In the genomic region with DNA sequence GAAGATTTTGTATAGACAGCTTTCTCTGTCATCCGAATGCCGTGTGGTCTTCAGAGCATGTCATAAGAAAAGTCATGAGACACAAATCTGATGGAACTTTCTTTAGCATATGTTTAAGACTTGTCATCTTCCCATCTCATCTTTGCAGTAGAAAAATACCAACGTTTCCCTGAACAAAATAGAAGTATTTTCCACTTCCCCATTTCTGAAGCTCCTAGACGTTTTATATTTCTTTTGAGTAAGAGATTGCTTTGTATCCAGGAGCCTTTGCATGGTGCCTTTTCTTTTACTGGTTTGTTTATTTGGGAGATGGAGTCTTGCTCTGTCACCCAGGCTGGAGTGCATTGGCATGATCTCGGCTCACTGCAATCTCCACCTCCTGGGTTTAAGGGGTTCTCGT, we compare ENCODE assay signal across 29 cellular contexts.
DNase-seq lines count a peak whose midpoint lies in the region; ATAC-seq, FAIRE-seq and TF ChIP-seq lines count a peak whose summit lies in the region.
"Had no signal": no experiment of that assay in that cellular context is flagged by ENCODE, and none has a peak within 500 bp of the region (broad histone marks: within the 10 kb centered on the region; RNA-seq: fewer than 3 reads in every experiment).

No MANE protein-coding gene starts in this region.

- POLR2A ChIA-PET in HEK293 (lab: Yijun Ruan, JAX) (no interaction called here), K562 (lab: Yijun Ruan, JAX) (interaction anchor here (0.9 kb wide), 1 partner anchor 11 kb away, joined by 4 read pairs; no protein-coding TSS in a partner anchor)

- no peaks in the 10 kb centered on the region for H3K9me1 ChIP-seq in K562 (ENCODE audit: control insufficient read depth, insufficient read depth, low read length)

- no peak overlapping the region for H3K4me2 ChIP-seq in K562 (ENCODE audit: insufficient read depth, low read length)

- CTCF ChIA-PET in HEK293 (lab: Yijun Ruan, JAX): interaction anchor here (2.3 kb wide), 1 partner anchor 29 kb away, joined by 9 read pairs; no protein-coding TSS in a partner anchor
- CTCF ChIA-PET in K562 (lab: Yijun Ruan, JAX; ENCODE audit: low intra/inter-chr PET ratio): no interaction called here

- no peak for TF ChIP-seq POLR2A in K562 (conservative IDR thresholded peaks at IDR 0.05)

- H4K20me1 ChIP-seq in K562 (replicated peaks; ENCODE audit: control insufficient read depth, insufficient read depth, low read length): peaks cover 34% of the 10 kb centered on the region; the same call in 1 of the 2 replicates

- TF ChIP-seq CTCF in HEK293 (tag by site-specific recombination; IDR thresholded peaks at IDR 0.05) (no peak), K562 (IDR thresholded peaks at IDR 0.05 in 2 of 3, conservative IDR thresholded peaks at IDR 0.05 in 1 of 3; ENCODE audit: insufficient read depth in 2 of 3, low read depth in 1 of 3, low read length in 3 of 3) (no peak)

- H3K4me3 ChIP-seq in HEK293 (ENCODE audit: low read depth, low read length) (no peak overlapping the region), K562 (no peak overlapping the region), aorta (ENCODE audit: low read length in 2 of 2) (no peak overlapping the region)
- H3K4me3 ChIP-seq: esophagus squamous epithelium, lower lobe of right lung, mucosa of descending colon, psoas muscle, thyroid gland had no signal

- no TSS peak for BruUV-seq in K562 (replicated peaks; lab: Mats Ljungman, UMichigan)

- H3K9me3 ChIP-seq in HEK293 (ENCODE audit: control insufficient read depth, insufficient read depth, low read depth, low read length) (no peaks in the 10 kb centered on the region), K562 (replicated peaks; ENCODE audit: control insufficient read depth, insufficient read depth, low read depth, low read length) (no peaks in the 10 kb centered on the region), aorta (ENCODE audit: control insufficient read depth, low read length) (no peaks in the 10 kb centered on the region)
- H3K9me3 ChIP-seq: BE2C, esophagus squamous epithelium, lower lobe of right lung, mucosa of descending colon, psoas muscle, thyroid gland had no signal

- H3K27ac ChIP-seq in HEK293 (ENCODE audit: extremely low read depth, low read depth, low read length): no peak overlapping the region
- no peak overlapping the region for H3K27ac ChIP-seq in K562 (ENCODE audit: extremely low read depth, low read depth, low read length)
- peak overlapping the region; percentile 76 for H3K27ac ChIP-seq in substantia nigra (ENCODE audit: low read depth, low read length, poor library complexity, severe bottlenecking)
- H3K27ac ChIP-seq in aorta (ENCODE audit: low read depth in 1 of 2, low read length in 2 of 2): no peak overlapping the region
- H3K27ac ChIP-seq: foreskin keratinocyte, lower lobe of right lung, psoas muscle, thyroid gland had no signal

- DNase-seq in MV-4-11 (lab: John Stamatoyannopoulos, UW) (peak; percentile 57), K562 (ENCODE audit: extremely low read depth in 1 of 4, low spot score in 3 of 4) (no peak), substantia nigra (lab: John Stamatoyannopoulos, UW) (no peak), aorta (no peak), inferior parietal cortex (ENCODE audit: extremely low spot score) (no peak)
- no peak for DNase-seq in activated CD8-positive, alpha-beta memory T cell treated with anti-CD3 and anti-CD28 coated beads, Interleukin-2, amount 50 U/mL, for 48 hours
- DNase-seq: ACHN; activated CD4-positive, alpha-beta T cell treated with anti-CD3 and anti-CD28 coated beads, Interleukin-2, amount 50 U/mL, for 4 hours; activated naive CD8-positive, alpha-beta T cell treated with anti-CD3 and anti-CD28 coated beads, Interleukin-2, amount 50 U/mL, for 24 hours; activated T-cell treated with anti-CD3 and anti-CD28 coated beads, Interleukin-2, amount 50 U/mL, for 72 hours; BE2C; esophagus squamous epithelium; foreskin keratinocyte; lower lobe of right lung; mucosa of descending colon; NCI-H2081; NCI-H2227 treated with DMSO at 0.1 percent for 48 hours; NCI-H69; psoas muscle; stimulated activated CD4-positive, alpha-beta T cell treated with anti-CD3 and anti-CD28 coated beads, Interleukin-12 subunit alpha, Interleukin-12 subunit beta, amount 100 ng/mL, for 4 hours; stimulated activated CD4-positive, alpha-beta T cell treated with anti-CD3 and anti-CD28 coated beads, Interleukin-2, amount 100 ng/mL, for 48 hours; stimulated activated naive CD8-positive, alpha-beta T cell treated with anti-CD3 and anti-CD28 coated beads, Interleukin-15, amount 100 ng/mL, for 72 hours; T-helper 1 cell; thyroid gland had no signal

- H3K27me3 ChIP-seq in K562 (ENCODE audit: control insufficient read depth in 2 of 2, insufficient read depth in 2 of 2, low read length in 2 of 2) (no peaks in the 10 kb centered on the region), aorta (ENCODE audit: control insufficient read depth in 1 of 2, insufficient read depth in 2 of 2, low read length in 1 of 2) (no peaks in the 10 kb centered on the region)
- H3K27me3 ChIP-seq: BE2C, esophagus squamous epithelium, foreskin keratinocyte, thyroid gland had no signal

- no peak overlapping the region for H2AFZ ChIP-seq in K562 (ENCODE audit: low read depth, low read length)

- TF ChIP-seq RAD21 in K562 (CRISPR knock-in tag; conservative IDR thresholded peaks at IDR 0.05 in 1 of 2, IDR thresholded peaks at IDR 0.05 in 1 of 2): no peak

- FAIRE-seq in K562 (lab: Jason Lieb, UNC): peak; percentile 71
- FAIRE-seq: GM12892, TTC549 had no signal

- TF ChIP-seq EP300 in K562 (IDR thresholded peaks at IDR 0.05; ENCODE audit: low read length): no peak

- no peak overlapping the region for H3K9ac ChIP-seq in K562 (ENCODE audit: insufficient read depth in 1 of 2, low read depth in 2 of 2, low read length in 2 of 2)

- peaks cover 4% of the 10 kb centered on the region; the same call in 1 of the 3 replicates for H3K79me2 ChIP-seq in K562 (ENCODE audit: control insufficient read depth, insufficient read depth, low read length)

- in situ Hi-C loops in K562 (cut with MboI): no loop called here

- H3K4me1 ChIP-seq in HEK293 (ENCODE audit: control insufficient read depth, insufficient read depth, low read length): peaks cover 24% of the 10 kb centered on the region
- peaks cover 7 to 19% of the 10 kb centered on the region in 2 experiments for H3K4me1 ChIP-seq in K562 (replicated peaks in 1 of 2; ENCODE audit: control insufficient read depth in 2 of 2, insufficient read depth in 2 of 2, low read length in 2 of 2)
- H3K4me1 ChIP-seq in aorta (ENCODE audit: control insufficient read depth in 1 of 2, insufficient read depth in 2 of 2, low read length in 2 of 2): peaks cover 0 to 2% of the 10 kb centered on the region in 2 donors
- H3K4me1 ChIP-seq: psoas muscle had no signal

- H3K36me3 ChIP-seq in HEK293 (ENCODE audit: control insufficient read depth in 2 of 2, insufficient read depth in 1 of 2, low read length in 2 of 2) (no peaks in the 10 kb centered on the region), K562 (ENCODE audit: control insufficient read depth, insufficient read depth, low read length) (no peaks in the 10 kb centered on the region), aorta (ENCODE audit: control insufficient read depth in 1 of 2, insufficient read depth in 2 of 2, low read length in 1 of 2) (no peaks in the 10 kb centered on the region)
- H3K36me3 ChIP-seq: BE2C, esophagus squamous epithelium, lower lobe of right lung, thyroid gland had no signal

- ATAC-seq in K562: no peak
- no peak for ATAC-seq in aorta (ENCODE audit: low FRiP score)
- ATAC-seq: activated naive CD8-positive, alpha-beta T cell treated with anti-CD3 and anti-CD28 coated beads, Interleukin-2, amount 50 U/mL, for 24 hours; activated T-cell treated with anti-CD3 and anti-CD28 coated beads, Interleukin-2, amount 50 U/mL, for 72 hours; foreskin keratinocyte; lower lobe of right lung; mucosa of descending colon; natural killer cell treated with Interleukin-12 subunit alpha and Interleukin-12 subunit beta and Interleukin-15 and Interleukin-18, amount 100 ng/mL, for 72 hours; psoas muscle; sciatic nerve; stimulated activated naive CD8-positive, alpha-beta T cell treated with anti-CD3 and anti-CD28 coated beads, Interleukin-15, amount 100 ng/mL, for 72 hours had no signal

- 42% methylated on average over 6 of the region's 6 CpGs for WGBS in K562 (ENCODE audit: insufficient coverage, low coverage, missing lambda C conversion rate)
- 72 to 73% methylated on average over 6 of the region's 6 CpGs for WGBS in aorta, 2 donors

- intact Hi-C loops in K562 (cut with micrococcal nuclease): no loop called here
- intact Hi-C loops in aorta (cut with DNase I): no loop called here

TF ChIP-seq in HEK293, 187 proteins besides CTCF, POLR2A, EP300 and RAD21:
- TF ChIP-seq, protein P1, sequence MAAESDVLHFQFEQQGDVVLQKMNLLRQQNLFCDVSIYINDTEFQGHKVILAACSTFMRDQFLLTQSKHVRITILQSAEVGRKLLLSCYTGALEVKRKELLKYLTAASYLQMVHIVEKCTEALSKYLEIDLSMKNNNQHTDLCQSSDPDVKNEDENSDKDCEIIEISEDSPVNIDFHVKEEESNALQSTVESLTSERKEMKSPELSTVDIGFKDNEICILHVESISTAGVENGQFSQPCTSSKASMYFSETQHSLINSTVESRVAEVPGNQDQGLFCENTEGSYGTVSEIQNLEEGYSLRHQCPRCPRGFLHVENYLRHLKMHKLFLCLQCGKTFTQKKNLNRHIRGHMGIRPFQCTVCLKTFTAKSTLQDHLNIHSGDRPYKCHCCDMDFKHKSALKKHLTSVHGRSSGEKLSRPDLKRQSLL (tag by site-specific recombination; IDR thresholded peaks at IDR 0.05): 0 out of 2 replicates have a peak, but pooled peaks have one; percentile 32
- no peak for TF ChIP-seq ZNF324 (tag by site-specific recombination; IDR thresholded peaks at IDR 0.05)

TF ChIP-seq in K562, 482 proteins besides CTCF, POLR2A, EP300 and RAD21 (continues in another document):
- TF ChIP-seq PCBP1 (IDR thresholded peaks at IDR 0.05; ENCODE audit: low read depth, low read length, poor library complexity, severe bottlenecking) (no peak), SPI1 (IDR thresholded peaks at IDR 0.05; ENCODE audit: borderline replicate concordance, low read depth, low read length) (peak; percentile 85), IFI16 (CRISPR knock-in tag; IDR thresholded peaks at IDR 0.05) (no peak)
- TF ChIP-seq, protein P2, sequence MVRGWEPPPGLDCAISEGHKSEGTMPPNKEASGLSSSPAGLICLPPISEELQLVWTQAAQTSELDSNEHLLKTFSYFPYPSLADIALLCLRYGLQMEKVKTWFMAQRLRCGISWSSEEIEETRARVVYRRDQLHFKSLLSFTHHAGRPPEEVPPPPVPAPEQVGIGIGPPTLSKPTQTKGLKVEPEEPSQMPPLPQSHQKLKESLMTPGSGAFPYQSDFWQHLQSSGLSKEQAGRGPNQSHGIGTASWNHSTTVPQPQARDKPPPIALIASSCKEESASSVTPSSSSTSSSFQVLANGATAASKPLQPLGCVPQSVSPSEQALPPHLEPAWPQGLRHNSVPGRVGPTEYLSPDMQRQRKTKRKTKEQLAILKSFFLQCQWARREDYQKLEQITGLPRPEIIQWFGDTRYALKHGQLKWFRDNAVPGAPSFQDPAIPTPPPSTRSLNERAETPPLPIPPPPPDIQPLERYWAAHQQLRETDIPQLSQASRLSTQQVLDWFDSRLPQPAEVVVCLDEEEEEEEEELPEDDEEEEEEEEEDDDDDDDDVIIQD (CRISPR knock-in tag; IDR thresholded peaks at IDR 0.05): no peak
